In genomic region chr12:53378222-53378621, GRCh38 we compare ENCODE assay signal across 12 cellular contexts. TPM values are rescaled to one million over a fixed set of nuclear protein-coding genes. Genes with fewer than 3 reads are reported as not detected.
DNase-seq lines count a peak whose midpoint lies in the region; ATAC-seq and TF ChIP-seq lines count a peak whose summit lies in the region.
"Had no signal": no experiment of that assay in that cellular context is flagged by ENCODE, and none has a peak within 500 bp of the region (broad histone marks: within the 10 kb centered on the region; RNA-seq: fewer than 3 reads in every experiment).

No MANE protein-coding gene starts in this region.

- H3K4me3 ChIP-seq in right lobe of liver (no peak overlapping the region), thyroid gland (replicated peaks in 1 of 3) (no peak overlapping the region)

- H3K27ac ChIP-seq in VCaP (peak overlapping the region; percentile 97), right lobe of liver (peak overlapping the region; percentile 94 to 97 (median 96)), thyroid gland (peak overlapping the region; percentile 96 to 97 (median 97))

- ATAC-seq in right lobe of liver (no peak), GM21737 (IDR thresholded peaks at IDR 0.05; ENCODE audit: unreplicated experiment) (no peak)
- ATAC-seq: sciatic nerve had no signal

- TF ChIP-seq CTCF in VCaP (conservative IDR thresholded peaks at IDR 0.05) = no peak
- TF ChIP-seq CTCF in right lobe of liver (IDR thresholded peaks at IDR 0.05) = no peak
- TF ChIP-seq CTCF in thyroid gland (IDR thresholded peaks at IDR 0.05) = no peak

- TF ChIP-seq POLR2A in right lobe of liver (IDR thresholded peaks at IDR 0.05) (no peak), thyroid gland (IDR thresholded peaks at IDR 0.05) (no peak)

- H3K36me3 ChIP-seq in right lobe of liver (peaks cover 0 to 13% (median 4%) of the 10 kb centered on the region in 4 donors), thyroid gland (peaks cover 13 to 14% of the 10 kb centered on the region in 2 donors)

- DNase-seq in NCI-H82 (lab: John Stamatoyannopoulos, UW) (peak; percentile 32), NCI-H82 treated with DMSO at 0.1 percent for 48 hours (lab: John Stamatoyannopoulos, UW; ENCODE audit: unreplicated experiment) (no peak), right lobe of liver (peak in 1 of 3 donors; percentile 32), thyroid gland (no peak), AG08396 (ENCODE audit: low spot score) (no peak)
- no peak for DNase-seq in activated CD8-positive, alpha-beta memory T cell treated with anti-CD3 and anti-CD28 coated beads, Interleukin-2, amount 50 U/mL, for 4 hours
- DNase-seq: 8988T, NCI-H526 treated with DMSO at 0.1 percent for 48 hours had no signal

- WGBS in right lobe of liver (ENCODE audit: insufficient coverage, low coverage, low lambda C conversion rate, missing lambda C conversion rate) = 98% methylated on average over 12 of the region's 12 CpGs
- 96 to 98% methylated on average over 12 of the region's 12 CpGs for WGBS in thyroid gland, 2 donors

- H3K27me3 ChIP-seq in right lobe of liver (no peaks in the 10 kb centered on the region), thyroid gland (no peaks in the 10 kb centered on the region)

- intact Hi-C loops in right lobe of liver (cut with DNase I) (no loop called here), thyroid gland (cut with DNase I) (no loop called here)

- H3K4me1 ChIP-seq in right lobe of liver = peaks cover 0 to 27% (median 12%) of the 10 kb centered on the region in 4 donors
- peaks cover 22 to 30% of the 10 kb centered on the region in 2 donors for H3K4me1 ChIP-seq in thyroid gland

- H3K9me3 ChIP-seq in right lobe of liver = no peaks in the 10 kb centered on the region
- no peaks in the 10 kb centered on the region for H3K9me3 ChIP-seq in thyroid gland

RNA-seq across cellular contexts. Expression of gene SP1, which starts 1.8 kb away (rescaled TPM):
- total RNA-seq in right lobe of liver (10 to 100 TPM; 20.3 to 29.2 (median 23.9) TPM), thyroid gland (10 to 100 TPM; 55.9 to 73.1 (median 67.7) TPM)

RNA-seq across cellular contexts. Expression of gene SP7, which starts 42.1 kb away (rescaled TPM):
- not detected for total RNA-seq in right lobe of liver
- not detected for total RNA-seq in thyroid gland
- total RNA-seq: epithelial cell of proximal tubule had no signal

RNA-seq across cellular contexts. Expression of gene AMHR2, which starts 45.4 kb away (rescaled TPM):
- under 1 TPM; 0.09 to 0.74 (median 0.48) TPM for total RNA-seq in right lobe of liver
- under 1 TPM in 1 of 4 donors, not detected in 3; 0.40 TPM for total RNA-seq in thyroid gland
- total RNA-seq: epithelial cell of proximal tubule, sciatic nerve had no signal

RNA-seq across cellular contexts. Expression of gene AAAS, which starts 56.8 kb away (rescaled TPM):
- 10 to 100 TPM; 22.0 to 29.1 (median 26.7) TPM for total RNA-seq in right lobe of liver
- 10 to 100 TPM; 45.6 to 67.6 (median 47.2) TPM for total RNA-seq in thyroid gland
